In the genomic region with DNA sequence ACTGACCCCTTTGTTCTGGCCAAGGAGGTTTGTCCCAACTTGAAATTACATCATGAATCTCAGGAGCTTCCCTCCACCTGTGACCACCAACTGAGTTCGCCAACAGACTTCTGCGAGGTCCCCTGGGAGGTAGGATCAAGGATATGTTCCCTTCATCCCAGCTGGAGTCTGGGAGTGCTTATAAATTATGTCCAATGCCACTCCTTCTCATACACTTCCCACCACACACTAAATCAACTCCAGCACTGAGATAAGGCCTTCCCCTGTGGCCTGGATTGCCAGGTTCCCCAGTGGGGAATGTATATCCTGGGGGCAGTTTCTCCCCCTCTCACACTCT, we compare ENCODE assay signal across 18 cellular contexts.
DNase-seq lines count a peak whose midpoint lies in the region; ATAC-seq, FAIRE-seq and TF ChIP-seq lines count a peak whose summit lies in the region.
"Had no signal": no experiment of that assay in that cellular context is flagged by ENCODE, and none has a peak within 500 bp of the region (broad histone marks: within the 10 kb centered on the region; RNA-seq: fewer than 3 reads in every experiment).

No MANE protein-coding gene starts in this region.

- peaks cover 39% of the 10 kb centered on the region for H3K4me1 Mint-ChIP-seq in osteocyte (ENCODE audit: unreplicated experiment)

- ATAC-seq in GM21786 (IDR thresholded peaks at IDR 0.05; ENCODE audit: unreplicated experiment): no peak
- ATAC-seq: HCT116 had no signal

- peaks cover 15% of the 10 kb centered on the region for H3K36me3 Mint-ChIP-seq in osteocyte (ENCODE audit: unreplicated experiment)

- no peak for FAIRE-seq in GM19239 (lab: Jason Lieb, UNC)
- FAIRE-seq: A204.1 had no signal

- POLR2A ChIA-PET in HEK293T (lab: Yijun Ruan, JAX): no interaction called here

- peak overlapping the region; percentile 87 for H3K27ac Mint-ChIP-seq in osteocyte (ENCODE audit: unreplicated experiment)
- H3K27ac Mint-ChIP-seq: T-helper 1 cell treated with Interleukin-12 subunit alpha and Interleukin-12 subunit beta and Interleukin-4 antibody, amounts not matched to agents 30 μg/mL and 1 μg/mL, for 36 hours had no signal

- peak; percentile 4 to 31 for DNase-seq in NCI-H524 (lab: John Stamatoyannopoulos, UW)
- DNase-seq in NCI-H524 treated with DMSO at 0.1 percent for 48 hours (lab: John Stamatoyannopoulos, UW): no peak
- no peak for DNase-seq in HEK293T (ENCODE audit: extremely low spot score)
- DNase-seq in amniotic epithelial cell (ENCODE audit: low read depth): peak; percentile 63
- no peak for DNase-seq in osteocyte (ENCODE audit: extremely low spot score, unreplicated experiment)
- no peak for DNase-seq in GM19239 (ENCODE audit: insufficient read length, low spot score)
- DNase-seq in NCI-H1092 (lab: John Stamatoyannopoulos, UW): no peak
- DNase-seq: C1 segment of cervical spinal cord; DND-41; Kasumi-1; NCI-H1930; NCI-H510A treated with DMSO at 0.1 percent for 48 hours; NK-92 treated with Interleukin-12 subunit alpha and Interleukin-12 subunit beta, amount 100 ng/mL, for 24 hours; SHP77 treated with DMSO at 0.1 percent for 48 hours had no signal

- no peaks in the 10 kb centered on the region for H3K27me3 Mint-ChIP-seq in osteocyte (ENCODE audit: unreplicated experiment)

- H3K4me3 Mint-ChIP-seq in osteocyte (ENCODE audit: unreplicated experiment): no peak overlapping the region
- H3K4me3 Mint-ChIP-seq: T-helper 1 cell treated with Interleukin-12 subunit alpha and Interleukin-12 subunit beta and Interleukin-4 antibody, amounts not matched to agents 30 μg/mL and 1 μg/mL, for 36 hours had no signal

- no peak for TF ChIP-seq CTCF in osteocyte (IDR thresholded peaks at IDR 0.05)

- CTCF ChIA-PET in HEK293T (lab: Yijun Ruan, JAX): no interaction called here

- H3K9me3 Mint-ChIP-seq in osteocyte (ENCODE audit: unreplicated experiment): peaks cover 14% of the 10 kb centered on the region

TF ChIP-seq in HEK293T, 16 proteins besides CTCF, POLR2A, EP300 and RAD21:
- TF ChIP-seq ARNT (IDR thresholded peaks at IDR 0.05) (no peak), HDGF (IDR thresholded peaks at IDR 0.05; ENCODE audit: borderline replicate concordance) (no peak), ZNF384 (IDR thresholded peaks at IDR 0.05) (no peak), BHLHE40 (IDR thresholded peaks at IDR 0.05; ENCODE audit: borderline replicate concordance) (no peak), FOXA1 (IDR thresholded peaks at IDR 0.05) (no peak), ELF4 (IDR thresholded peaks at IDR 0.05) (no peak)
- TF ChIP-seq, protein P1, sequence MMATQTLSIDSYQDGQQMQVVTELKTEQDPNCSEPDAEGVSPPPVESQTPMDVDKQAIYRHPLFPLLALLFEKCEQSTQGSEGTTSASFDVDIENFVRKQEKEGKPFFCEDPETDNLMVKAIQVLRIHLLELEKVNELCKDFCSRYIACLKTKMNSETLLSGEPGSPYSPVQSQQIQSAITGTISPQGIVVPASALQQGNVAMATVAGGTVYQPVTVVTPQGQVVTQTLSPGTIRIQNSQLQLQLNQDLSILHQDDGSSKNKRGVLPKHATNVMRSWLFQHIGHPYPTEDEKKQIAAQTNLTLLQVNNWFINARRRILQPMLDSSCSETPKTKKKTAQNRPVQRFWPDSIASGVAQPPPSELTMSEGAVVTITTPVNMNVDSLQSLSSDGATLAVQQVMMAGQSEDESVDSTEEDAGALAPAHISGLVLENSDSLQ (IDR thresholded peaks at IDR 0.05): peak; percentile 45

Comparison
In these comparisons a context has a peak if more than half of its experiments do, and no peak if none do; other contexts are left out.
1. DNase-seq: peak in NCI-H524 (2 of 2) and amniotic epithelial cell (single experiment); none in NCI-H524 treated with DMSO at 0.1 percent for 48 hours (single experiment), HEK293T (single experiment), osteocyte (single experiment), GM19239 (single experiment) and NCI-H1092 (single experiment).